In the genomic region with DNA sequence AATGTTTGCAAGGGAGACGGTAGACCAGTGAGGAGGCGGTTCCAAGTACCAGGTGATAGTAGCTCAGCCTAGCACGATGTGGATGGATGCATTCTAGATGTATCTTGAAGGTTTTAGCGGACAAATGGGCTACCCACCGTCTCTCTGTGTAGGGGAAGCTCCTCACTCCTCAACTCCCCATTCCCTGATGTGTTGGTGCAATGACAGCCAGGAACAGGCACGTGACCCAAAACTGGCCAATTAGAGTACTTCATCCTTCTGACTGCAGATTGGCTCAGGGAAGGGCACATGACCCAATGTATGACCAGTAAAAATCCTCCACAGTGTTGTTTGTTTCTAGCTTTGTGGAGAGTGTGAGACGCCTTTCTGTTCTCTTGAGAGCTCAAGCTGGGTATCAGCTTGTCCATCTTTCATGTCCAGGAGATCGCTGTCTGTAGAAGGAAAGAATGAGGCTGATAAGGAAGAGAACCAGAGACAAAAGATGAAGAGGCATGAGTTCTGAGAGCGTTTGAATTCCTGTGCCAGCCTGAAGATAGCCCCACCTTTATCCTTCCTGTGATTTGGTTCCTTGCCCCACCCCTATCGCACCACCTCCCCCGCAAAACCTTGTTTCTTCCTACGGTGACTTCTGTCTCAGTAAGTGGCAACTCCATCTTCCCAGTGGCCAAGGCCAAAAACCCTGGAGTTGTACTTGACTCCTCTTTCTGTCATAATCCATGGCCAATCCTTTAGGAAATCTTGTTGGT, we compare ENCODE assay signal across 8 cellular contexts. TPM values are rescaled to one million over a fixed set of nuclear protein-coding genes. Genes with fewer than 3 reads are reported as not detected.
DNase-seq lines count a peak whose midpoint lies in the region; ATAC-seq and TF ChIP-seq lines count a peak whose summit lies in the region.

No MANE protein-coding gene starts in this region.

- H3K4me3 ChIP-seq in Karpas-422 (ENCODE audit: low read length) (peak overlapping the region; percentile 64), ascending aorta (peak overlapping the region; percentile 43 to 59), heart right ventricle (peak overlapping the region; percentile 6 to 49 (median 38)), ovary (peak overlapping the region; percentile 39)

- intact Hi-C loops in ascending aorta (cut with DNase I) (no loop called here), heart right ventricle (cut with DNase I) (loop anchor here in 2 of 10 donors (1.0 to 10.0 kb wide), 2 partner anchors 8 to 103 kb away; a partner anchor contains a TSS), ovary (cut with DNase I) (no loop called here)

- DNase-seq in activated T-cell treated with anti-CD3 and anti-CD28 coated beads for 48 hours (ENCODE audit: low read depth) (peak; percentile 33), activated T-cell treated with anti-CD3 and anti-CD28 coated beads for 4 hours (no peak), Karpas-422 (peak; percentile 93), RPMI7951 (ENCODE audit: low read depth) (peak; percentile 93), ascending aorta (ENCODE audit: low spot score in 2 of 2) (peak; percentile 65 to 94), heart right ventricle (peak; percentile 56 to 92), ovary (peak; percentile 72 to 86 (median 74))

- peaks cover 12% of the 10 kb centered on the region; the same call in 1 of the 2 replicates for H4K20me1 ChIP-seq in Karpas-422 (ENCODE audit: insufficient read depth, low read depth, low read length)

- H3K27ac ChIP-seq in Karpas-422 (ENCODE audit: low read length): peak overlapping the region; percentile 66
- peak overlapping the region; percentile 77 to 78 for H3K27ac ChIP-seq in ascending aorta
- H3K27ac ChIP-seq in heart right ventricle: peak overlapping the region; percentile 64 to 91 (median 85)
- H3K27ac ChIP-seq in ovary: peak overlapping the region; percentile 51 to 54

- WGBS in heart right ventricle, 2 donors: 4 to 16% methylated on average over 12 of the region's 12 CpGs
- WGBS in ovary, 3 donors: 5 to 7% (median 7%) methylated on average over 12 of the region's 12 CpGs

- peak overlapping the region; percentile 70 for H3K9ac ChIP-seq in Karpas-422 (ENCODE audit: low read length)

- H3K9me2 ChIP-seq in Karpas-422 (replicated peaks; ENCODE audit: insufficient read depth, low read length): no peaks in the 10 kb centered on the region

- no peaks in the 10 kb centered on the region for H3K9me3 ChIP-seq in Karpas-422 (ENCODE audit: low read length)
- H3K9me3 ChIP-seq in ascending aorta: no peaks in the 10 kb centered on the region
- no peaks in the 10 kb centered on the region for H3K9me3 ChIP-seq in heart right ventricle
- H3K9me3 ChIP-seq in ovary: no peaks in the 10 kb centered on the region

- H3K36me3 ChIP-seq in Karpas-422 (ENCODE audit: insufficient read depth, low read length) (no peaks in the 10 kb centered on the region), ascending aorta (no peaks in the 10 kb centered on the region), heart right ventricle (no peaks in the 10 kb centered on the region), ovary (no peaks in the 10 kb centered on the region)

- ATAC-seq in heart right ventricle: peak; percentile 24 to 69 (median 56)
- no peak for ATAC-seq in GM21576 (IDR thresholded peaks at IDR 0.05; ENCODE audit: unreplicated experiment)

- H3K4me2 ChIP-seq in Karpas-422 (ENCODE audit: low read depth, low read length, poor library complexity, severe bottlenecking): peak overlapping the region; percentile 69

- peak overlapping the region; percentile 36; the same call in 1 of the 2 replicates for H2AFZ ChIP-seq in Karpas-422 (ENCODE audit: low read length)

- H3K4me1 ChIP-seq in Karpas-422 (ENCODE audit: low read length): peaks cover 46% of the 10 kb centered on the region
- peaks cover 14 to 26% of the 10 kb centered on the region in 2 donors for H3K4me1 ChIP-seq in ascending aorta
- H3K4me1 ChIP-seq in heart right ventricle: peaks cover 11 to 55% (median 42%) of the 10 kb centered on the region in 9 donors
- peaks cover 16% of the 10 kb centered on the region for H3K4me1 ChIP-seq in ovary (ENCODE audit: insufficient read depth)

- TF ChIP-seq EP300 in ovary (IDR thresholded peaks at IDR 0.05): no peak

- peak; percentile 68 for TF ChIP-seq POLR2A in ovary (IDR thresholded peaks at IDR 0.05)

- H3K79me2 ChIP-seq in Karpas-422 (ENCODE audit: low read length): peaks cover 21% of the 10 kb centered on the region

- TF ChIP-seq CTCF in ascending aorta (IDR thresholded peaks at IDR 0.05) (no peak), heart right ventricle (IDR thresholded peaks at IDR 0.05) (no peak), ovary (IDR thresholded peaks at IDR 0.05) (no peak)

- no peaks in the 10 kb centered on the region for H3K27me3 ChIP-seq in Karpas-422 (ENCODE audit: low read length)
- H3K27me3 ChIP-seq in ascending aorta: no peaks in the 10 kb centered on the region
- H3K27me3 ChIP-seq in heart right ventricle: no peaks in the 10 kb centered on the region
- H3K27me3 ChIP-seq in ovary: no peaks in the 10 kb centered on the region

RNA-seq across cellular contexts. Expression of a gene that starts 2.3 kb away (rescaled TPM):
- total RNA-seq in Karpas-422 (2014; rRNA removed; shearing (Covaris generic); ENCODE audit: low replicate concordance): 10.3 and 34.4 TPM in 2 replicates
- 3.0 and 5.9 TPM in 2 replicates for total RNA-seq in RPMI7951 (2014; rRNA removed; shearing (Covaris generic))
- total RNA-seq in ascending aorta: 29.5 TPM
- total RNA-seq in heart right ventricle: 1 to 10 TPM; 5.3 to 9.4 (median 7.7) TPM
- 10 to 100 TPM in 1 of 2 donors, 1 to 10 TPM in 1; 4.2 to 13.8 TPM for polyA plus RNA-seq in heart right ventricle
- 1 to 10 TPM; 5.5 to 7.2 (median 6.7) TPM for total RNA-seq in ovary
- polyA plus RNA-seq in ovary: 1 to 10 TPM; 1.3 to 7.2 TPM

RNA-seq across cellular contexts. Expression of a gene that starts 16.1 kb away (rescaled TPM):
- 70.7 and 134 TPM in 2 replicates for total RNA-seq in Karpas-422 (2014; rRNA removed; shearing (Covaris generic); ENCODE audit: low replicate concordance)
- 53.3 and 64.7 TPM in 2 replicates for total RNA-seq in RPMI7951 (2014; rRNA removed; shearing (Covaris generic))
- total RNA-seq in ascending aorta: 1.6 TPM
- total RNA-seq in heart right ventricle: 10 to 100 TPM in 1 of 10 donors, 1 to 10 TPM in 9; 5.2 to 15.2 (median 7.3) TPM
- polyA plus RNA-seq in heart right ventricle: 1 to 10 TPM; 4.5 to 7.8 TPM
- total RNA-seq in ovary: 10 to 100 TPM in 5 of 7 donors, 1 to 10 TPM in 2; 7.5 to 57.6 (median 16.1) TPM
- 10 to 100 TPM in 1 of 2 donors, 1 to 10 TPM in 1; 8.2 to 10.3 TPM for polyA plus RNA-seq in ovary

RNA-seq across cellular contexts. Expression of a gene that starts 18.1 kb away (rescaled TPM):
- total RNA-seq in Karpas-422 (2014; rRNA removed; shearing (Covaris generic); ENCODE audit: low replicate concordance): 71.0 and 82.4 TPM in 2 replicates
- total RNA-seq in RPMI7951 (2014; rRNA removed; shearing (Covaris generic)): 94.7 and 97.8 TPM in 2 replicates
- total RNA-seq in ascending aorta (not detected), heart right ventricle (1 to 10 TPM in 3 of 10 donors, under 1 TPM in 2, not detected in 5; 0.38 to 6.4 (median 1.0) TPM), ovary (1 to 10 TPM in 2 of 7 donors, under 1 TPM in 2, not detected in 3; 0.80 to 1.7 (median 1.1) TPM)
- polyA plus RNA-seq in heart right ventricle (1 to 10 TPM in 1 of 2 donors, under 1 TPM in 1; 0.38 to 1.5 TPM), ovary (1 to 10 TPM in 1 of 2 donors, under 1 TPM in 1; 0.68 to 1.5 TPM)

RNA-seq across cellular contexts. Expression of a gene that starts 29.5 kb away (rescaled TPM):
- total RNA-seq in Karpas-422 (2014; rRNA removed; shearing (Covaris generic); ENCODE audit: low replicate concordance): 24.5 and 47.7 TPM in 2 replicates
- total RNA-seq in RPMI7951 (2014; rRNA removed; shearing (Covaris generic)): 2.0 and 2.1 TPM in 2 replicates
- total RNA-seq in ascending aorta: 28.3 TPM
- total RNA-seq in heart right ventricle: 10 to 100 TPM; 46.8 to 67.8 (median 62.7) TPM
- 10 to 100 TPM; 49.0 to 54.3 TPM for polyA plus RNA-seq in heart right ventricle
- 100 to 1,000 TPM in 4 of 7 donors, 10 to 100 TPM in 3; 35.5 to 147 (median 118) TPM for total RNA-seq in ovary
- 100 to 1,000 TPM in 1 of 2 donors, 10 to 100 TPM in 1; 99.2 to 233 TPM for polyA plus RNA-seq in ovary

RNA-seq across cellular contexts. Expression of a gene that starts 40.0 kb away (rescaled TPM):
- 12.7 and 24.0 TPM in 2 replicates for total RNA-seq in Karpas-422 (2014; rRNA removed; shearing (Covaris generic); ENCODE audit: low replicate concordance)
- total RNA-seq in RPMI7951 (2014; rRNA removed; shearing (Covaris generic)): 3.0 and 8.2 TPM in 2 replicates
- total RNA-seq in ascending aorta: 178 TPM
- total RNA-seq in heart right ventricle: 100 to 1,000 TPM in 6 of 10 donors, 10 to 100 TPM in 4; 37.4 to 154 (median 112) TPM
- 100 to 1,000 TPM; 112 to 135 TPM for polyA plus RNA-seq in heart right ventricle
- 100 to 1,000 TPM in 6 of 7 donors, 10 to 100 TPM in 1; 74.9 to 394 (median 165) TPM for total RNA-seq in ovary
- 100 to 1,000 TPM in 1 of 2 donors, 10 to 100 TPM in 1; 12.8 to 164 TPM for polyA plus RNA-seq in ovary
